ENCODE assay signal across 12 cellular contexts in genomic region chr10:91689731-91690168, GRCh38. TPM values are rescaled to one million over a fixed set of nuclear protein-coding genes. Genes with fewer than 3 reads are reported as not detected.
DNase-seq lines count a peak whose midpoint lies in the region; ATAC-seq and TF ChIP-seq lines count a peak whose summit lies in the region.
"Had no signal": no experiment of that assay in that cellular context is flagged by ENCODE, and none has a peak within 500 bp of the region (broad histone marks: within the 10 kb centered on the region; RNA-seq: fewer than 3 reads in every experiment).

No MANE protein-coding gene starts in this region.

- no peak overlapping the region for H3K4me3 Mint-ChIP-seq in nephron progenitor cell
- H3K4me3 Mint-ChIP-seq in activated T-cell treated with anti-CD3 and anti-CD28 coated beads, Interleukin-2, amount 50 U/mL, for 72 hours, result no peak overlapping the region
- no peak overlapping the region for H3K4me3 Mint-ChIP-seq in activated T-helper 2 cell treated with anti-CD3 and anti-CD28 coated beads, Interferon-gamma antibody, Interleukin-2, Interleukin-4, amounts not matched to agents 10 μg/mL and 5 μg/mL and 100 μg/mL, durations not matched to agents 14 hours and 24 hours and 36 hours (ENCODE audit: low read depth)

- POLR2A ChIA-PET in PC-3 (lab: Charles Lee; ENCODE audit: unreplicated experiment), result no interaction called here

- H2AFZ ChIP-seq in PC-3 (ENCODE audit: low read length), result no peak overlapping the region

- no peaks in the 10 kb centered on the region for H3K27me3 ChIP-seq in PC-3 (ENCODE audit: low read length)
- no peaks in the 10 kb centered on the region for H3K27me3 ChIP-seq in esophagus muscularis mucosa

- H3K4me3 ChIP-seq in PC-3 (ENCODE audit: low read length), result no peak overlapping the region
- no peak overlapping the region for H3K4me3 ChIP-seq in esophagus muscularis mucosa
- H3K4me3 ChIP-seq: skin epidermis had no signal

- H3K27ac Mint-ChIP-seq in nephron progenitor cell, result peak overlapping the region; percentile 61
- no peak overlapping the region for H3K27ac Mint-ChIP-seq in activated T-cell treated with anti-CD3 and anti-CD28 coated beads, Interleukin-2, amount 50 U/mL, for 72 hours
- H3K27ac Mint-ChIP-seq in activated T-helper 2 cell treated with anti-CD3 and anti-CD28 coated beads, Interferon-gamma antibody, Interleukin-2, Interleukin-4, amounts not matched to agents 10 μg/mL and 5 μg/mL and 100 μg/mL, durations not matched to agents 14 hours and 24 hours and 36 hours, result no peak overlapping the region

- H3K9me3 Mint-ChIP-seq in nephron progenitor cell, result no peaks in the 10 kb centered on the region
- H3K9me3 Mint-ChIP-seq in activated T-cell treated with anti-CD3 and anti-CD28 coated beads, Interleukin-2, amount 50 U/mL, for 72 hours, result no peaks in the 10 kb centered on the region
- no peaks in the 10 kb centered on the region for H3K9me3 Mint-ChIP-seq in activated T-helper 2 cell treated with anti-CD3 and anti-CD28 coated beads, Interferon-gamma antibody, Interleukin-2, Interleukin-4, amounts not matched to agents 10 μg/mL and 5 μg/mL and 100 μg/mL, durations not matched to agents 14 hours and 24 hours and 36 hours

- no peak for TF ChIP-seq EP300 in esophagus muscularis mucosa (IDR thresholded peaks at IDR 0.05)

- intact Hi-C loops in PC-3 (cut with micrococcal nuclease), result loop anchor here (5.0 kb wide), 1 partner anchor 197 kb away; no protein-coding TSS in a partner anchor
- intact Hi-C loops in esophagus muscularis mucosa (cut with DNase I), result no loop called here
- intact Hi-C loops in activated T-helper 2 cell treated with anti-CD3 and anti-CD28 coated beads, Interferon-gamma antibody, Interleukin-2, Interleukin-4, amounts not matched to agents 10 μg/mL and 5 μg/mL and 100 μg/mL, durations not matched to agents 14 hours and 24 hours and 36 hours (cut with micrococcal nuclease), result loop anchor here (5.0 kb wide), 1 partner anchor 302 kb away; no protein-coding TSS in a partner anchor

- H3K9ac ChIP-seq in PC-3 (ENCODE audit: low read length), result no peak overlapping the region

- ATAC-seq in PC-3 (peak; percentile 79), GM18861 (IDR thresholded peaks at IDR 0.05; ENCODE audit: unreplicated experiment) (no peak)
- ATAC-seq in activated T-cell treated with anti-CD3 and anti-CD28 coated beads, Interleukin-2, amount 50 U/mL, for 72 hours (replicated peaks in 1 of 2), result no peak
- ATAC-seq: left colon had no signal

- TF ChIP-seq POLR2A in esophagus muscularis mucosa (IDR thresholded peaks at IDR 0.05; ENCODE audit: low read depth), result no peak

- BruUV-seq in PC-3 (replicated peaks; lab: Mats Ljungman, UMichigan), result no TSS peak

- H3F3A ChIP-seq in PC-3 (ENCODE audit: low read length, unreplicated experiment), result no peaks in the 10 kb centered on the region

- H3K36me3 ChIP-seq in PC-3 (ENCODE audit: low read depth, low read length) (no peaks in the 10 kb centered on the region), esophagus muscularis mucosa (no peaks in the 10 kb centered on the region)

- DNase-seq in Daoy (ENCODE audit: low read depth) (peak; percentile 37), PC-3 (peak; percentile 30), esophagus muscularis mucosa (ENCODE audit: extremely low spot score) (peak; percentile 83), nephron progenitor cell (no peak), GM20000 (ENCODE audit: low spot score) (no peak)
- no peak for DNase-seq in activated T-cell treated with anti-CD3 and anti-CD28 coated beads, Interleukin-2, amount 50 U/mL, for 72 hours
- DNase-seq in activated T-helper 2 cell treated with anti-CD3 and anti-CD28 coated beads, Interferon-gamma antibody, Interleukin-2, Interleukin-4, amounts not matched to agents 10 μg/mL and 5 μg/mL and 100 μg/mL, durations not matched to agents 14 hours and 24 hours and 36 hours (ENCODE audit: low spot score), result no peak
- DNase-seq: cortex of kidney, left colon, MM.1S had no signal

- H3K9me3 ChIP-seq in PC-3 (ENCODE audit: low read length), result no peaks in the 10 kb centered on the region
- H3K9me3 ChIP-seq in esophagus muscularis mucosa, result no peaks in the 10 kb centered on the region

- no peaks in the 10 kb centered on the region for H3K36me3 Mint-ChIP-seq in nephron progenitor cell (ENCODE audit: low read depth)
- H3K36me3 Mint-ChIP-seq in activated T-cell treated with anti-CD3 and anti-CD28 coated beads, Interleukin-2, amount 50 U/mL, for 72 hours (ENCODE audit: insufficient read depth in 2 of 2), result no peaks in the 10 kb centered on the region
- H3K36me3 Mint-ChIP-seq in activated T-helper 2 cell treated with anti-CD3 and anti-CD28 coated beads, Interferon-gamma antibody, Interleukin-2, Interleukin-4, amounts not matched to agents 10 μg/mL and 5 μg/mL and 100 μg/mL, durations not matched to agents 14 hours and 24 hours and 36 hours (ENCODE audit: low read depth), result no peaks in the 10 kb centered on the region

- H3K27ac ChIP-seq in PC-3 (ENCODE audit: low read length) (no peak overlapping the region), esophagus muscularis mucosa (replicated peaks in 1 of 4) (peak overlapping the region in 2 of 4 donors; percentile 6 to 20)

- 96% methylated on average over 2 of the region's 2 CpGs for WGBS in esophagus muscularis mucosa

- H3K9me2 ChIP-seq in PC-3 (replicated peaks; ENCODE audit: low read length), result no peaks in the 10 kb centered on the region

- H3K4me2 ChIP-seq in PC-3 (ENCODE audit: low read length), result no peak overlapping the region

- TF ChIP-seq CTCF in PC-3 (conservative IDR thresholded peaks at IDR 0.05; ENCODE audit: low read depth, low read length) (no peak), esophagus muscularis mucosa (IDR thresholded peaks at IDR 0.05) (no peak), nephron progenitor cell (IDR thresholded peaks at IDR 0.05) (no peak), GM20000 (IDR thresholded peaks at IDR 0.05; ENCODE audit: extremely low read depth, missing control alignments) (no peak)

- no peaks in the 10 kb centered on the region for H4K20me1 ChIP-seq in PC-3 (ENCODE audit: low read length)

- H3K79me2 ChIP-seq in PC-3 (ENCODE audit: low read length), result no peaks in the 10 kb centered on the region

- CTCF ChIA-PET in PC-3 (lab: Charles Lee), result no interaction called here

- H3K4me1 ChIP-seq in PC-3 (ENCODE audit: insufficient read depth, low read length) (peaks cover 9% of the 10 kb centered on the region), esophagus muscularis mucosa (peaks cover 0 to 10% (median 2%) of the 10 kb centered on the region in 4 donors)

- peaks cover 5% of the 10 kb centered on the region for H3K4me1 Mint-ChIP-seq in nephron progenitor cell
- H3K4me1 Mint-ChIP-seq in activated T-cell treated with anti-CD3 and anti-CD28 coated beads, Interleukin-2, amount 50 U/mL, for 72 hours (ENCODE audit: low read depth), result peaks cover 6% of the 10 kb centered on the region
- peaks cover 5% of the 10 kb centered on the region for H3K4me1 Mint-ChIP-seq in activated T-helper 2 cell treated with anti-CD3 and anti-CD28 coated beads, Interferon-gamma antibody, Interleukin-2, Interleukin-4, amounts not matched to agents 10 μg/mL and 5 μg/mL and 100 μg/mL, durations not matched to agents 14 hours and 24 hours and 36 hours (ENCODE audit: low read depth)

- H3K27me3 Mint-ChIP-seq in nephron progenitor cell (ENCODE audit: low read depth, poor library complexity), result peaks cover 3% of the 10 kb centered on the region
- peaks cover 5% of the 10 kb centered on the region for H3K27me3 Mint-ChIP-seq in activated T-cell treated with anti-CD3 and anti-CD28 coated beads, Interleukin-2, amount 50 U/mL, for 72 hours (ENCODE audit: low read depth)
- H3K27me3 Mint-ChIP-seq in activated T-helper 2 cell treated with anti-CD3 and anti-CD28 coated beads, Interferon-gamma antibody, Interleukin-2, Interleukin-4, amounts not matched to agents 10 μg/mL and 5 μg/mL and 100 μg/mL, durations not matched to agents 14 hours and 24 hours and 36 hours (ENCODE audit: low read depth), result peaks cover 11% of the 10 kb centered on the region

RNA-seq across cellular contexts. Expression of gene PPP1R3C, which starts 56.9 kb away (rescaled TPM):
- total RNA-seq in Daoy (2014; rRNA removed; shearing (Covaris generic)), result 0.54 and 0.74 TPM in 2 replicates
- total RNA-seq in PC-3 (2014; rRNA removed) (0.17 TPM in 1 of 2 replicates, not detected in the other), esophagus muscularis mucosa (100 to 1,000 TPM in 1 of 4 donors, 10 to 100 TPM in 3; 46.7 to 111 (median 87.8) TPM)
- total RNA-seq in activated T-cell treated with anti-CD3 and anti-CD28 coated beads, Interleukin-2, amount 50 U/mL, for 72 hours, result under 1 TPM; 0.12 to 0.16 TPM
- total RNA-seq in activated T-helper 2 cell treated with anti-CD3 and anti-CD28 coated beads, Interferon-gamma antibody, Interleukin-2, Interleukin-4, amounts not matched to agents 10 μg/mL and 5 μg/mL and 100 μg/mL, durations not matched to agents 14 hours and 24 hours and 36 hours, result 0.14 and 0.21 TPM in 2 replicates

Comparison
In these comparisons a context has a peak if more than half of its experiments do, and no peak if none do; other contexts are left out.
1. DNase-seq: peak in Daoy (single experiment), PC-3 (single experiment) and esophagus muscularis mucosa (single experiment); none in nephron progenitor cell (single experiment), activated T-cell treated with anti-CD3 and anti-CD28 coated beads, Interleukin-2, amount 50 U/mL, for 72 hours (0 of 2), GM20000 (single experiment) and activated T-helper 2 cell treated with anti-CD3 and anti-CD28 coated beads, Interferon-gamma antibody, Interleukin-2, Interleukin-4, amounts not matched to agents 10 μg/mL and 5 μg/mL and 100 μg/mL, durations not matched to agents 14 hours and 24 hours and 36 hours (single experiment).
2. RNA of gene PPP1R3C, which starts 56.9 kb away (total RNA-seq): 46.7 to 111 TPM in esophagus muscularis mucosa; 0.54 to 0.74 TPM in Daoy, 0.14 to 0.21 TPM in activated T-helper 2 cell treated with anti-CD3 and anti-CD28 coated beads, Interferon-gamma antibody, Interleukin-2, Interleukin-4, amounts not matched to agents 10 μg/mL and 5 μg/mL and 100 μg/mL, durations not matched to agents 14 hours and 24 hours and 36 hours, 0.12 to 0.16 TPM in activated T-cell treated with anti-CD3 and anti-CD28 coated beads, Interleukin-2, amount 50 U/mL, for 72 hours and 0.17 TPM in PC-3; every median in the first group is over 10 times any median in the second.